2 cellular contexts compared by ENCODE assay signal in the genomic region with DNA sequence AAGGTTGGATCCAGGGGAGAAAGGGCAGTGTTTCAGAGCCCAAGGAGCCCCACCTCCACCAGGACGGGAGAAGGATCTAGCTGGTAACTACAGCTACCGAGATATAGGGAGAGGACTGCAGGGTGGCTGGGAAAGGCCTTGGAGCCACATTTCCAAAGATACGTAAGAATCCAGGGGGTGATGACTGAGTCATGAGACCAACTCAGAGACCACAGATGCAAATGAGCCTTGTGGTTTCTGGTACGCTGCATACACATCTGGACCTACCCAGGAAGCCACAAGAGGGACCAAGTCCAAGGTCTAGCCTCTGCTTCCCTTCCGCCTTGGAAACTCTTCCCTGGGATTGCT.
A peak's percentile ranks its signal among the peaks of the same experiment; 100 is the strongest.
TF ChIP-seq lines count a peak whose summit lies in the region.

No MANE protein-coding gene starts in this region.

TF ChIP-seq in IMR-90, 13 proteins besides CTCF, POLR2A, EP300 and RAD21:
- TF ChIP-seq FOS (IDR thresholded peaks at IDR 0.05; ENCODE audit: low read depth, low read length) (peak; percentile 75), RCOR1 (IDR thresholded peaks at IDR 0.05; ENCODE audit: insufficient replicate concordance, low read length) (no peak), RFX5 (IDR thresholded peaks at IDR 0.05; ENCODE audit: low read depth, low read length) (no peak), CEBPB (IDR thresholded peaks at IDR 0.05; ENCODE audit: low read depth, low read length) (peak; percentile 23; the same call in 1 of the 2 replicates), MAZ (IDR thresholded peaks at IDR 0.05; ENCODE audit: borderline replicate concordance, low read depth, low read length) (0 out of 2 replicates have a peak, but pooled peaks have one; percentile 5), CHD1 (IDR thresholded peaks at IDR 0.05; ENCODE audit: low read depth, low read length) (no peak), USF2 (IDR thresholded peaks at IDR 0.05; ENCODE audit: low read depth, low read length) (peak; percentile 39; the same call in 1 of the 2 replicates), MAFK (IDR thresholded peaks at IDR 0.05; ENCODE audit: low read depth, low read length) (no peak), NFE2L2 (IDR thresholded peaks at IDR 0.05; ENCODE audit: low read depth, low read length) (no peak), SMC3 (IDR thresholded peaks at IDR 0.05; ENCODE audit: low read depth, low read length) (peak; percentile 23; the same call in 1 of the 2 replicates), MXI1 (IDR thresholded peaks at IDR 0.05; ENCODE audit: borderline replicate concordance, low read depth, low read length) (0 out of 2 replicates have a peak, but pooled peaks have one; percentile 11), BHLHE40 (IDR thresholded peaks at IDR 0.05; ENCODE audit: low read depth, low read length) (peak; percentile 8; the same call in 1 of the 2 replicates)
- TF ChIP-seq, protein P1, sequence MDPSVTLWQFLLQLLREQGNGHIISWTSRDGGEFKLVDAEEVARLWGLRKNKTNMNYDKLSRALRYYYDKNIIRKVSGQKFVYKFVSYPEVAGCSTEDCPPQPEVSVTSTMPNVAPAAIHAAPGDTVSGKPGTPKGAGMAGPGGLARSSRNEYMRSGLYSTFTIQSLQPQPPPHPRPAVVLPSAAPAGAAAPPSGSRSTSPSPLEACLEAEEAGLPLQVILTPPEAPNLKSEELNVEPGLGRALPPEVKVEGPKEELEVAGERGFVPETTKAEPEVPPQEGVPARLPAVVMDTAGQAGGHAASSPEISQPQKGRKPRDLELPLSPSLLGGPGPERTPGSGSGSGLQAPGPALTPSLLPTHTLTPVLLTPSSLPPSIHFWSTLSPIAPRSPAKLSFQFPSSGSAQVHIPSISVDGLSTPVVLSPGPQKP (IDR thresholded peaks at IDR 0.05; ENCODE audit: borderline replicate concordance, low read depth, low read length) = no peak

TF ChIP-seq in K562, 482 proteins besides CTCF, POLR2A, EP300 and RAD21 (continues in another document):
- no peak for TF ChIP-seq FOXK1 (CRISPR knock-in tag; IDR thresholded peaks at IDR 0.05; ENCODE audit: borderline replicate concordance)
- TF ChIP-seq ZNF212 (CRISPR knock-in tag; IDR thresholded peaks at IDR 0.05) = no peak
- no peak for TF ChIP-seq ZNF717 (CRISPR knock-in tag; IDR thresholded peaks at IDR 0.05)
- TF ChIP-seq ZNF639 (CRISPR knock-in tag; conservative IDR thresholded peaks at IDR 0.05 in 1 of 2, IDR thresholded peaks at IDR 0.05 in 1 of 2) = no peak
- no peak for TF ChIP-seq ELF4 (CRISPR knock-in tag; IDR thresholded peaks at IDR 0.05)
- no peak for TF ChIP-seq PML (IDR thresholded peaks at IDR 0.05; ENCODE audit: low read length)
- TF ChIP-seq MYC (IDR thresholded peaks at IDR 0.05; ENCODE audit: low read depth, low read length) = no peak
- TF ChIP-seq MYC (CRISPR knock-in tag; IDR thresholded peaks at IDR 0.05; ENCODE audit: borderline replicate concordance, low read depth) = no peak
- peak; percentile 3; the same call in 1 of the 2 replicates for TF ChIP-seq JUND (IDR thresholded peaks at IDR 0.05; ENCODE audit: borderline replicate concordance, low read depth, low read length)
- TF ChIP-seq JUND (tag; IDR thresholded peaks at IDR 0.05; ENCODE audit: borderline replicate concordance, low read depth, low read length) = no peak
- no peak for TF ChIP-seq KAT7 (CRISPR knock-in tag; IDR thresholded peaks at IDR 0.05; ENCODE audit: borderline replicate concordance)
- TF ChIP-seq TEAD1 (CRISPR knock-in tag; IDR thresholded peaks at IDR 0.05) = 0 out of 4 replicates have a peak, but pooled peaks of 1 of the 2 experiments have one; percentile 19
- TF ChIP-seq FOXA3 (CRISPR knock-in tag; conservative IDR thresholded peaks at IDR 0.05 in 1 of 2, IDR thresholded peaks at IDR 0.05 in 1 of 2) = no peak
- no peak for TF ChIP-seq HMG20A (CRISPR knock-in tag; conservative IDR thresholded peaks at IDR 0.05)
- TF ChIP-seq SNAPC5 (CRISPR knock-in tag; IDR thresholded peaks at IDR 0.05) = no peak
- TF ChIP-seq, protein P2, sequence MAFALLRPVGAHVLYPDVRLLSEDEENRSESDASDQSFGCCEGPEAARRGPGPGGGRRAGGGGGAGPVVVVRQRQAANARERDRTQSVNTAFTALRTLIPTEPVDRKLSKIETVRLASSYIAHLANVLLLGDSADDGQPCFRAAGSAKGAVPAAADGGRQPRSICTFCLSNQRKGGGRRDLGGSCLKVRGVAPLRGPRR (CRISPR knock-in tag; IDR thresholded peaks at IDR 0.05) = no peak
- TF ChIP-seq U2AF1 (optimal IDR thresholded peaks at IDR 0.05; ENCODE audit: low read depth, low read length) = no peak
- peak; percentile 57 for TF ChIP-seq GABPA (tag; conservative IDR thresholded peaks at IDR 0.05; ENCODE audit: low read depth)
- TF ChIP-seq NFE2L1 (tag; IDR thresholded peaks at IDR 0.05; ENCODE audit: borderline replicate concordance, low read depth) = no peak
- TF ChIP-seq DDX20 (tag; IDR thresholded peaks at IDR 0.05; ENCODE audit: low read depth) = no peak
- no peak for TF ChIP-seq MTA2 (IDR thresholded peaks at IDR 0.05; ENCODE audit: low read depth)
- peak; percentile 19; the same call in 1 of the 2 replicates for TF ChIP-seq SMARCE1 (IDR thresholded peaks at IDR 0.05)
- no peak for TF ChIP-seq RBBP5 (IDR thresholded peaks at IDR 0.05; ENCODE audit: borderline replicate concordance, insufficient read depth, low read length, poor library complexity, severe bottlenecking)
- no peak for TF ChIP-seq BDP1 (IDR thresholded peaks at IDR 0.05; ENCODE audit: insufficient read depth, insufficient read length)
- TF ChIP-seq ZKSCAN3 (CRISPR knock-in tag; IDR thresholded peaks at IDR 0.05) = peak; percentile 88
- no peak for TF ChIP-seq ZBTB1 (CRISPR knock-in tag; IDR thresholded peaks at IDR 0.05; ENCODE audit: borderline replicate concordance, low read depth)
- TF ChIP-seq ZNF407 (IDR thresholded peaks at IDR 0.05; ENCODE audit: low read depth) = no peak
- TF ChIP-seq SUPT5H (IDR thresholded peaks at IDR 0.05) = no peak
- TF ChIP-seq PATZ1 (CRISPR knock-in tag; IDR thresholded peaks at IDR 0.05; ENCODE audit: borderline replicate concordance) = no peak
- TF ChIP-seq KDM1A (IDR thresholded peaks at IDR 0.05) = no peak
- TF ChIP-seq, protein P3, sequence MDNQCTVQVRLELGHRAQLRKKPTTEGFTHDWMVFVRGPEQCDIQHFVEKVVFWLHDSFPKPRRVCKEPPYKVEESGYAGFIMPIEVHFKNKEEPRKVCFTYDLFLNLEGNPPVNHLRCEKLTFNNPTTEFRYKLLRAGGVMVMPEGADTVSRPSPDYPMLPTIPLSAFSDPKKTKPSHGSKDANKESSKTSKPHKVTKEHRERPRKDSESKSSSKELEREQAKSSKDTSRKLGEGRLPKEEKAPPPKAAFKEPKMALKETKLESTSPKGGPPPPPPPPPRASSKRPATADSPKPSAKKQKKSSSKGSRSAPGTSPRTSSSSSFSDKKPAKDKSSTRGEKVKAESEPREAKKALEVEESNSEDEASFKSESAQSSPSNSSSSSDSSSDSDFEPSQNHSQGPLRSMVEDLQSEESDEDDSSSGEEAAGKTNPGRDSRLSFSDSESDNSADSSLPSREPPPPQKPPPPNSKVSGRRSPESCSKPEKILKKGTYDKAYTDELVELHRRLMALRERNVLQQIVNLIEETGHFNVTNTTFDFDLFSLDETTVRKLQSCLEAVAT (IDR thresholded peaks at IDR 0.05) = peak in 1 of 2 experiments; percentile 63; a peak in 1 of 4 replicates
- TF ChIP-seq TOE1 (IDR thresholded peaks at IDR 0.05; ENCODE audit: borderline replicate concordance) = no peak
- no peak for TF ChIP-seq TOE1 (CRISPR knock-in tag; IDR thresholded peaks at IDR 0.05; ENCODE audit: borderline replicate concordance, low read depth)
- TF ChIP-seq NUFIP1 (IDR thresholded peaks at IDR 0.05; ENCODE audit: partially characterized antibody) = no peak
- TF ChIP-seq, protein P4, sequence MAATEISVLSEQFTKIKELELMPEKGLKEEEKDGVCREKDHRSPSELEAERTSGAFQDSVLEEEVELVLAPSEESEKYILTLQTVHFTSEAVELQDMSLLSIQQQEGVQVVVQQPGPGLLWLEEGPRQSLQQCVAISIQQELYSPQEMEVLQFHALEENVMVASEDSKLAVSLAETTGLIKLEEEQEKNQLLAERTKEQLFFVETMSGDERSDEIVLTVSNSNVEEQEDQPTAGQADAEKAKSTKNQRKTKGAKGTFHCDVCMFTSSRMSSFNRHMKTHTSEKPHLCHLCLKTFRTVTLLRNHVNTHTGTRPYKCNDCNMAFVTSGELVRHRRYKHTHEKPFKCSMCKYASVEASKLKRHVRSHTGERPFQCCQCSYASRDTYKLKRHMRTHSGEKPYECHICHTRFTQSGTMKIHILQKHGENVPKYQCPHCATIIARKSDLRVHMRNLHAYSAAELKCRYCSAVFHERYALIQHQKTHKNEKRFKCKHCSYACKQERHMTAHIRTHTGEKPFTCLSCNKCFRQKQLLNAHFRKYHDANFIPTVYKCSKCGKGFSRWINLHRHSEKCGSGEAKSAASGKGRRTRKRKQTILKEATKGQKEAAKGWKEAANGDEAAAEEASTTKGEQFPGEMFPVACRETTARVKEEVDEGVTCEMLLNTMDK (IDR thresholded peaks at IDR 0.05; ENCODE audit: borderline replicate concordance, insufficient read depth, low read depth, low read length, poor library complexity, severe bottlenecking) = no peak
- TF ChIP-seq SMAD2 (IDR thresholded peaks at IDR 0.05; ENCODE audit: low read depth, low read length) = no peak
- peak; percentile 64; the same call in 1 of the 2 replicates for TF ChIP-seq ESRRA (IDR thresholded peaks at IDR 0.05; ENCODE audit: borderline replicate concordance, low read depth)
- peak; percentile 59; the same call in 1 of the 2 replicates for TF ChIP-seq CTBP1 (IDR thresholded peaks at IDR 0.05; ENCODE audit: borderline replicate concordance)
- TF ChIP-seq MEIS2 (IDR thresholded peaks at IDR 0.05; ENCODE audit: partially characterized antibody) = peak; percentile 12
